ENCODE assay signal across 25 cellular contexts in genomic region chrX:108331126-108331909, GRCh38.
"Had no signal": no experiment of that assay in that cellular context is flagged by ENCODE, and none has a peak within 500 bp of the region (broad histone marks: within the 10 kb centered on the region; RNA-seq: fewer than 3 reads in every experiment).

No MANE protein-coding gene starts in this region.

- H3K9me3 ChIP-seq: body of pancreas, gastroesophageal sphincter, lower lobe of right lung, spleen, testis had no signal

- H3K36me3 ChIP-seq: gastroesophageal sphincter, lower lobe of right lung, spleen had no signal

- ATAC-seq: body of pancreas; gastroesophageal sphincter; lower lobe of right lung; natural killer cell treated with Interleukin-12 subunit alpha and Interleukin-12 subunit beta and Interleukin-15 and Interleukin-18, amount 100 ng/mL, for 72 hours; right cardiac atrium had no signal

- FAIRE-seq: TTC549, urothelium cell line had no signal

- H3K27ac ChIP-seq: body of pancreas, coronary artery, dorsolateral prefrontal cortex, gastroesophageal sphincter, lower lobe of right lung, spleen, testis, VCaP had no signal

- H3K27me3 ChIP-seq: body of pancreas, gastroesophageal sphincter, testis had no signal

- H3K4me1 ChIP-seq: body of pancreas, gastroesophageal sphincter, lower lobe of right lung, spleen, testis had no signal

- DNase-seq: activated CD4-positive, alpha-beta T cell treated with anti-CD3 and anti-CD28 coated beads for 4 hours; activated CD4-positive, alpha-beta T cell treated with anti-CD3 and anti-CD28 coated beads, Interleukin-2, amount 50 U/mL, for 4 hours; activated effector memory CD4-positive, alpha-beta T cell treated with Interleukin-2 at 50 U/mL for 16 hours; activated naive CD4-positive, alpha-beta T cell treated with Interleukin-2 at 50 U/mL for 16 hours; activated T-cell treated with anti-CD3 and anti-CD28 coated beads for 4 hours; anterior cingulate cortex; body of pancreas; dorsolateral prefrontal cortex; effector memory CD4-positive, alpha-beta T cell; erythroblast; hippocampal formation; lower lobe of right lung; mesenchymal stem cell; posterior cingulate gyrus; right cardiac atrium; spleen; stimulated activated naive CD4-positive, alpha-beta T cell; testis; trophoblast cell had no signal

- H3K4me3 ChIP-seq: body of pancreas, coronary artery, dorsolateral prefrontal cortex, gastroesophageal sphincter, lower lobe of right lung, spleen, testis had no signal
